In genomic region chr2:9336209-9336533, GRCh38 we compare ENCODE assay signal across 8 cellular contexts.
DNase-seq lines count a peak whose midpoint lies in the region; ATAC-seq and TF ChIP-seq lines count a peak whose summit lies in the region.

No MANE protein-coding gene starts in this region.

- DNase-seq in AG04450 (ENCODE audit: low read depth, low spot score) (no peak), NCI-H2196 (lab: John Stamatoyannopoulos, UW; ENCODE audit: unreplicated experiment) (peak; percentile 65), caudate nucleus (lab: John Stamatoyannopoulos, UW) (no peak), anterior cingulate cortex (lab: John Stamatoyannopoulos, UW) (no peak), omental fat pad (ENCODE audit: low spot score) (no peak)
- DNase-seq in stimulated activated naive B cell treated with anti-CD40 and anti-IgM and Interleukin-4, amounts not matched to agents 10 μg/mL and 1 μg/mL and 100 μg/mL, for 72 hours: peak; percentile 36

- H3K4me1 Mint-ChIP-seq in stimulated activated naive B cell treated with anti-CD40 and anti-IgM and Interleukin-4, amounts not matched to agents 10 μg/mL and 1 μg/mL and 100 μg/mL, for 72 hours: peaks cover 12 to 17% of the 10 kb centered on the region in 2 donors

- no peaks in the 10 kb centered on the region for H3K36me3 Mint-ChIP-seq in stimulated activated naive B cell treated with anti-CD40 and anti-IgM and Interleukin-4, amounts not matched to agents 10 μg/mL and 1 μg/mL and 100 μg/mL, for 72 hours

- H3K4me3 ChIP-seq in AG04450 (ENCODE audit: low read depth, low read length): no peak overlapping the region

- no peak overlapping the region for H3K4me3 Mint-ChIP-seq in stimulated activated naive B cell treated with anti-CD40 and anti-IgM and Interleukin-4, amounts not matched to agents 10 μg/mL and 1 μg/mL and 100 μg/mL, for 72 hours

- H3K27ac ChIP-seq in AG04450 (ENCODE audit: low read depth, low read length) (peak overlapping the region; percentile 77), caudate nucleus (ENCODE audit: low read depth, low read length) (peak overlapping the region; percentile 60)

- CTCF ChIA-PET in AG04450 (lab: Charles Lee): no interaction called here

- TF ChIP-seq CTCF in AG04450 (IDR thresholded peaks at IDR 0.05; ENCODE audit: low read depth, low read length): no peak
- no peak for TF ChIP-seq CTCF in omental fat pad (IDR thresholded peaks at IDR 0.05)

- ATAC-seq in GM18868 (IDR thresholded peaks at IDR 0.05; ENCODE audit: unreplicated experiment) (peak; percentile 71), omental fat pad (ENCODE audit: low FRiP score) (no peak), GM19397 (IDR thresholded peaks at IDR 0.05; ENCODE audit: unreplicated experiment) (no peak)
- peak; percentile 97 to 99 for ATAC-seq in stimulated activated naive B cell treated with anti-CD40 and anti-IgM and Interleukin-4, amounts not matched to agents 10 μg/mL and 1 μg/mL and 100 μg/mL, for 72 hours (replicated peaks)

- H3K27me3 ChIP-seq in AG04450 (ENCODE audit: control insufficient read depth, insufficient read depth, low read length): no peaks in the 10 kb centered on the region

- H3K9me3 ChIP-seq in AG04450 (ENCODE audit: control insufficient read depth, insufficient read depth, low read length): no peaks in the 10 kb centered on the region

- POLR2A ChIA-PET in AG04450 (lab: Yijun Ruan, JAX): no interaction called here

- H3K9me3 Mint-ChIP-seq in stimulated activated naive B cell treated with anti-CD40 and anti-IgM and Interleukin-4, amounts not matched to agents 10 μg/mL and 1 μg/mL and 100 μg/mL, for 72 hours: peaks cover 0 to 3% of the 10 kb centered on the region in 2 donors

- no peaks in the 10 kb centered on the region for H3K27me3 Mint-ChIP-seq in stimulated activated naive B cell treated with anti-CD40 and anti-IgM and Interleukin-4, amounts not matched to agents 10 μg/mL and 1 μg/mL and 100 μg/mL, for 72 hours

- H3K27ac Mint-ChIP-seq in stimulated activated naive B cell treated with anti-CD40 and anti-IgM and Interleukin-4, amounts not matched to agents 10 μg/mL and 1 μg/mL and 100 μg/mL, for 72 hours: no peak overlapping the region

Comparison
In these comparisons a context has a peak if more than half of its experiments do, and no peak if none do; other contexts are left out.
1. DNase-seq: peak in NCI-H2196 (single experiment) and stimulated activated naive B cell treated with anti-CD40 and anti-IgM and Interleukin-4, amounts not matched to agents 10 μg/mL and 1 μg/mL and 100 μg/mL, for 72 hours (single experiment); none in AG04450 (single experiment), caudate nucleus (0 of 61), anterior cingulate cortex (0 of 58) and omental fat pad (single experiment).
2. ATAC-seq: peak in GM18868 (single experiment) and stimulated activated naive B cell treated with anti-CD40 and anti-IgM and Interleukin-4, amounts not matched to agents 10 μg/mL and 1 μg/mL and 100 μg/mL, for 72 hours (2 of 2); none in omental fat pad (single experiment) and GM19397 (single experiment).